In genomic region chr2:169798718-169799495, GRCh38 we compare ENCODE assay signal across 1 cellular context.
TF ChIP-seq lines count a peak whose summit lies in the region.

SSB (plus strand) TSS chr2:169798871; CDS start chr2:169800961, 2,090 bp downstream.

TF ChIP-seq in K562, 482 proteins besides CTCF, POLR2A, EP300 and RAD21 (continued from another document):
- TF ChIP-seq PPARD (CRISPR knock-in tag; IDR thresholded peaks at IDR 0.05) (no peak), ZZZ3 (IDR thresholded peaks at IDR 0.05) (no peak), FOXP1 (CRISPR knock-in tag; IDR thresholded peaks at IDR 0.05) (no peak), ZFPM2 (CRISPR knock-in tag; IDR thresholded peaks at IDR 0.05) (no peak), RB1 (IDR thresholded peaks at IDR 0.05; ENCODE audit: low read depth) (peak; percentile 80)
TF ChIP-seq in K562: peak in this region for 124.
